19 cellular contexts compared by ENCODE assay signal in genomic region chr2:45007356-45007755, GRCh38. TPM values are rescaled to one million over a fixed set of nuclear protein-coding genes. Genes with fewer than 3 reads are reported as not detected.
DNase-seq lines count a peak whose midpoint lies in the region; ATAC-seq, FAIRE-seq and TF ChIP-seq lines count a peak whose summit lies in the region.
"Had no signal": no experiment of that assay in that cellular context is flagged by ENCODE, and none has a peak within 500 bp of the region (broad histone marks: within the 10 kb centered on the region; RNA-seq: fewer than 3 reads in every experiment).

No MANE protein-coding gene starts in this region.

- TF ChIP-seq POLR2A in testis (IDR thresholded peaks at IDR 0.05): no peak

- 72 to 75% methylated on average over 2 of the region's 2 CpGs for WGBS in testis, 2 donors

- no peak for TF ChIP-seq CTCF in Caco-2 (IDR thresholded peaks at IDR 0.05; ENCODE audit: insufficient read depth in 1 of 2, low read depth in 1 of 2, low read length in 1 of 2, severe bottlenecking in 1 of 2, unreplicated experiment in 1 of 2)
- TF ChIP-seq CTCF in astrocyte (IDR thresholded peaks at IDR 0.05; ENCODE audit: insufficient read depth, low read depth, low read length): no peak
- no peak for TF ChIP-seq CTCF in progenitor cell of endocrine pancreas (IDR thresholded peaks at IDR 0.05; ENCODE audit: unreplicated experiment)
- TF ChIP-seq CTCF in testis (IDR thresholded peaks at IDR 0.05): no peak

- BruUV-seq in Caco-2 (replicated peaks; lab: Mats Ljungman, UMichigan): no TSS peak

- no peaks in the 10 kb centered on the region; the same call in 1 of the 2 replicates for H3K4me1 ChIP-seq in Caco-2
- peaks cover 19% of the 10 kb centered on the region for H3K4me1 ChIP-seq in astrocyte (ENCODE audit: insufficient read depth, low read length)
- H3K4me1 ChIP-seq in iPS-15b (ENCODE audit: control insufficient read depth, insufficient read depth, low read length): peaks cover under 1% of the 10 kb centered on the region
- peaks cover 14% of the 10 kb centered on the region for H3K4me1 ChIP-seq in testis

- H3K27me3 ChIP-seq in Caco-2 (replicated peaks; ENCODE audit: control insufficient read depth, insufficient read depth, low read length) (peaks cover 2% of the 10 kb centered on the region), astrocyte (ENCODE audit: insufficient read depth, low read length) (peaks cover 91% of the 10 kb centered on the region), iPS-15b (ENCODE audit: control insufficient read depth, insufficient read depth, low read length) (peaks cover 92% of the 10 kb centered on the region), testis (no peaks in the 10 kb centered on the region)

- H3K36me3 Mint-ChIP-seq in Caco-2 (ENCODE audit: insufficient read depth, unreplicated experiment) (no peaks in the 10 kb centered on the region), astrocyte (ENCODE audit: low read depth, unreplicated experiment) (peaks cover 20% of the 10 kb centered on the region), progenitor cell of endocrine pancreas (ENCODE audit: insufficient read depth) (peaks cover 1% of the 10 kb centered on the region)

- H3K4me1 Mint-ChIP-seq in Caco-2 (ENCODE audit: low read depth, unreplicated experiment) (no peaks in the 10 kb centered on the region), astrocyte (ENCODE audit: low read depth, unreplicated experiment) (peaks cover 12% of the 10 kb centered on the region), progenitor cell of endocrine pancreas (ENCODE audit: low read depth) (peaks cover 17% of the 10 kb centered on the region)

- DNase-seq in Caco-2 (no peak), astrocyte (ENCODE audit: low read depth) (no peak), progenitor cell of endocrine pancreas (ENCODE audit: low spot score, unreplicated experiment) (no peak), testis (no peak)
- DNase-seq: activated CD4-positive, CD25-positive, alpha-beta regulatory T cell treated with anti-CD3 and anti-CD28 coated beads, Interleukin-2, amount 50 U/mL, for 72 hours; adrenal gland; hippocampal formation; Karpas-422; NCI-H748 treated with DMSO at 0.1 percent for 48 hours; sigmoid colon; stomach; T1000; uterus had no signal

- POLR2A ChIA-PET in Caco-2 (lab: Charles Lee): no interaction called here

- no peak overlapping the region for H3K4me3 ChIP-seq in Caco-2 (ENCODE audit: low read depth, low read length)
- no peak overlapping the region for H3K4me3 ChIP-seq in astrocyte (ENCODE audit: insufficient read depth, low read depth, low read length)
- peak overlapping the region; percentile 43 for H3K4me3 ChIP-seq in iPS-15b (ENCODE audit: low read depth, low read length)
- no peak overlapping the region for H3K4me3 ChIP-seq in testis
- H3K4me3 ChIP-seq: adrenal gland, sigmoid colon, SK-N-MC, uterus had no signal

- ATAC-seq in HG03469 (IDR thresholded peaks at IDR 0.05; ENCODE audit: unreplicated experiment) (no peak), GM21786 (IDR thresholded peaks at IDR 0.05; ENCODE audit: unreplicated experiment) (no peak), HG02571 (IDR thresholded peaks at IDR 0.05; ENCODE audit: unreplicated experiment) (no peak)

- intact Hi-C loops in Caco-2 (cut with micrococcal nuclease; ENCODE audit: unreplicated experiment): no loop called here
- intact Hi-C loops in testis (cut with DNase I; ENCODE audit: low total_unique reads): no loop called here

- H3K9me3 ChIP-seq in Caco-2 (no peaks in the 10 kb centered on the region), astrocyte (ENCODE audit: insufficient read depth, low read depth, low read length) (peaks cover 11% of the 10 kb centered on the region), iPS-15b (ENCODE audit: control insufficient read depth, insufficient read depth, low read length) (no peaks in the 10 kb centered on the region), testis (no peaks in the 10 kb centered on the region)
- H3K9me3 ChIP-seq: adrenal gland, sigmoid colon, stomach, uterus had no signal

- no peak overlapping the region for H2AFZ ChIP-seq in astrocyte (ENCODE audit: low read depth, low read length)

- peak overlapping the region; percentile 94 for H3K4me2 ChIP-seq in astrocyte (ENCODE audit: low read length)

- no peak for FAIRE-seq in astrocyte (lab: Jason Lieb, UNC)
- FAIRE-seq: GM18507 had no signal

- H3K4me3 Mint-ChIP-seq in Caco-2 (ENCODE audit: unreplicated experiment) (peak overlapping the region; percentile 94), astrocyte (ENCODE audit: unreplicated experiment) (peak overlapping the region; percentile 87), progenitor cell of endocrine pancreas (ENCODE audit: low read depth) (peak overlapping the region; percentile 59)

- H3K9ac ChIP-seq in astrocyte (ENCODE audit: low read length) (no peak overlapping the region), iPS-15b (ENCODE audit: low read depth, low read length) (no peak overlapping the region)

- H3K27ac ChIP-seq in astrocyte (ENCODE audit: low read depth, low read length) (no peak overlapping the region), testis (no peak overlapping the region)
- H3K27ac ChIP-seq: adrenal gland, sigmoid colon, SK-N-MC, uterus had no signal

- H3K79me2 ChIP-seq in astrocyte (ENCODE audit: insufficient read depth, low read length): no peaks in the 10 kb centered on the region

- peaks cover 13% of the 10 kb centered on the region for H4K20me1 ChIP-seq in astrocyte (ENCODE audit: insufficient read depth, low read length)

- no peaks in the 10 kb centered on the region for H3K9me3 Mint-ChIP-seq in Caco-2 (ENCODE audit: unreplicated experiment)
- H3K9me3 Mint-ChIP-seq in astrocyte (ENCODE audit: unreplicated experiment): peaks cover 10% of the 10 kb centered on the region
- H3K9me3 Mint-ChIP-seq in progenitor cell of endocrine pancreas (ENCODE audit: low read depth): no peaks in the 10 kb centered on the region

- CTCF ChIA-PET in Caco-2 (lab: Charles Lee): no interaction called here

- no peaks in the 10 kb centered on the region for H3K36me3 ChIP-seq in Caco-2 (ENCODE audit: control insufficient read depth, insufficient read depth, low read length)
- no peaks in the 10 kb centered on the region for H3K36me3 ChIP-seq in astrocyte (ENCODE audit: insufficient read depth, low read length)
- no peaks in the 10 kb centered on the region for H3K36me3 ChIP-seq in iPS-15b (ENCODE audit: control insufficient read depth, insufficient read depth, low read length)
- no peaks in the 10 kb centered on the region for H3K36me3 ChIP-seq in testis (ENCODE audit: low read depth, missing control alignments)
- H3K36me3 ChIP-seq: adrenal gland, sigmoid colon, uterus had no signal

- H3K27ac Mint-ChIP-seq in Caco-2 (ENCODE audit: unreplicated experiment) (no peak overlapping the region), astrocyte (ENCODE audit: unreplicated experiment) (no peak overlapping the region), progenitor cell of endocrine pancreas (no peak overlapping the region)

- H3K27me3 Mint-ChIP-seq in Caco-2 (ENCODE audit: insufficient read depth, unreplicated experiment) (peaks cover 15% of the 10 kb centered on the region), astrocyte (ENCODE audit: low read depth, unreplicated experiment) (peaks cover 69% of the 10 kb centered on the region), progenitor cell of endocrine pancreas (peaks cover 92% of the 10 kb centered on the region)

RNA-seq across cellular contexts. Expression of gene SIX2, which starts 1.9 kb away (rescaled TPM):
- total RNA-seq in Caco-2 (2022): 0.88 and 1.9 TPM in 2 replicates
- total RNA-seq in astrocyte: 7.4 and 10.1 TPM in 2 replicates
- total RNA-seq in progenitor cell of endocrine pancreas: 4.0 and 7.0 TPM in 2 replicates
- 1 to 10 TPM; 1.1 to 3.2 TPM for total RNA-seq in testis
- polyA plus RNA-seq in testis (ENCODE audit: insufficient read depth, low read depth, low replicate concordance): 1.1 TPM
